Comparison of ENCODE assay signal across 1 cellular context in genomic region chr13:27132538-27132937, GRCh38.
TF ChIP-seq lines count a peak whose summit lies in the region.

No MANE protein-coding gene starts in this region.

TF ChIP-seq in GM12878, 131 proteins besides CTCF, POLR2A, EP300 and RAD21 (continued from another document):
- TF ChIP-seq RUNX3 (IDR thresholded peaks at IDR 0.05; ENCODE audit: low read length) (peak; percentile 11; the same call in 1 of the 2 replicates), JUNB (IDR thresholded peaks at IDR 0.05) (peak; percentile 60), SUPT20H (IDR thresholded peaks at IDR 0.05; ENCODE audit: borderline replicate concordance, control insufficient read depth, low read depth, low read length) (no peak), PBX3 (IDR thresholded peaks at IDR 0.05; ENCODE audit: insufficient replicate concordance, low read depth, low read length) (no peak), BHLHE40 (IDR thresholded peaks at IDR 0.05; ENCODE audit: borderline replicate concordance in 1 of 2, low read depth in 2 of 2, low read length in 1 of 2) (0 out of 4 replicates have a peak, but pooled peaks have one; percentile 17 to 18), BACH1 (IDR thresholded peaks at IDR 0.05; ENCODE audit: borderline replicate concordance) (no peak)
- TF ChIP-seq, protein P1, sequence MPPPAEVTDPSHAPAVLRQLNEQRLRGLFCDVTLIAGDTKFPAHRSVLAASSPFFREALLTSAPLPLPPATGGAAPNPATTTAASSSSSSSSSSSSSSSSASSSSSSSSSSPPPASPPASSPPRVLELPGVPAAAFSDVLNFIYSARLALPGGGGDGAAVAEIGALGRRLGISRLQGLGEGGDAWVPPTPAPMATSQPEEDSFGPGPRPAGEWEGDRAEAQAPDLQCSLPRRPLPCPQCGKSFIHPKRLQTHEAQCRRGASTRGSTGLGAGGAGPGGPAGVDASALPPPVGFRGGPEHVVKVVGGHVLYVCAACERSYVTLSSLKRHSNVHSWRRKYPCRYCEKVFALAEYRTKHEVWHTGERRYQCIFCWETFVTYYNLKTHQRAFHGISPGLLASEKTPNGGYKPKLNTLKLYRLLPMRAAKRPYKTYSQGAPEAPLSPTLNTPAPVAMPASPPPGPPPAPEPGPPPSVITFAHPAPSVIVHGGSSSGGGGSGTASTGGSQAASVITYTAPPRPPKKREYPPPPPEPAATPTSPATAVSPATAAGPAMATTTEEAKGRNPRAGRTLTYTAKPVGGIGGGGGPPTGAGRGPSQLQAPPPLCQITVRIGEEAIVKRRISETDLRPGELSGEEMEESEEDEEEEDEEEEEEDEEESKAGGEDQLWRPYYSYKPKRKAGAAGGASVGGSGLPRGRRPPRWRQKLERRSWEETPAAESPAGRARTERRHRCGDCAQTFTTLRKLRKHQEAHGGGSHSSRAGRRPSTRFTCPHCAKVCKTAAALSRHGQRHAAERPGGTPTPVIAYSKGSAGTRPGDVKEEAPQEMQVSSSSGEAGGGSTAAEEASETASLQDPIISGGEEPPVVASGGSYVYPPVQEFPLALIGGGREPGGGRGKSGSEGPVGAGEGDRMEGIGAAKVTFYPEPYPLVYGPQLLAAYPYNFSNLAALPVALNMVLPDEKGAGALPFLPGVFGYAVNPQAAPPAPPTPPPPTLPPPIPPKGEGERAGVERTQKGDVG (CRISPR knock-in tag; IDR thresholded peaks at IDR 0.05), result no peak
- TF ChIP-seq, protein P2, sequence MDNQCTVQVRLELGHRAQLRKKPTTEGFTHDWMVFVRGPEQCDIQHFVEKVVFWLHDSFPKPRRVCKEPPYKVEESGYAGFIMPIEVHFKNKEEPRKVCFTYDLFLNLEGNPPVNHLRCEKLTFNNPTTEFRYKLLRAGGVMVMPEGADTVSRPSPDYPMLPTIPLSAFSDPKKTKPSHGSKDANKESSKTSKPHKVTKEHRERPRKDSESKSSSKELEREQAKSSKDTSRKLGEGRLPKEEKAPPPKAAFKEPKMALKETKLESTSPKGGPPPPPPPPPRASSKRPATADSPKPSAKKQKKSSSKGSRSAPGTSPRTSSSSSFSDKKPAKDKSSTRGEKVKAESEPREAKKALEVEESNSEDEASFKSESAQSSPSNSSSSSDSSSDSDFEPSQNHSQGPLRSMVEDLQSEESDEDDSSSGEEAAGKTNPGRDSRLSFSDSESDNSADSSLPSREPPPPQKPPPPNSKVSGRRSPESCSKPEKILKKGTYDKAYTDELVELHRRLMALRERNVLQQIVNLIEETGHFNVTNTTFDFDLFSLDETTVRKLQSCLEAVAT (IDR thresholded peaks at IDR 0.05), result no peak
